8 cellular contexts compared by ENCODE assay signal in genomic region chr15:75452968-75453702, GRCh38. TPM values are rescaled to one million over a fixed set of nuclear protein-coding genes. Genes with fewer than 3 reads are reported as not detected.
DNase-seq lines count a peak whose midpoint lies in the region; ATAC-seq and TF ChIP-seq lines count a peak whose summit lies in the region.

No MANE protein-coding gene starts in this region.

- H3K4me3 ChIP-seq in BE2C (ENCODE audit: low read depth, low read length): peak overlapping the region; percentile 75
- peak overlapping the region; percentile 46 for H3K4me3 ChIP-seq in HL-60 (replicated peaks; ENCODE audit: insufficient read depth, low read length)
- H3K4me3 ChIP-seq in psoas muscle: peak overlapping the region; percentile 96
- peak overlapping the region; percentile 60 to 76 for H3K4me3 ChIP-seq in uterus

- H3K27ac Mint-ChIP-seq in glutamatergic neuron (ENCODE audit: unreplicated experiment): peak overlapping the region; percentile 96

- H3K4me3 Mint-ChIP-seq in glutamatergic neuron (ENCODE audit: unreplicated experiment): peak overlapping the region; percentile 97

- H3K9me3 Mint-ChIP-seq in glutamatergic neuron (ENCODE audit: unreplicated experiment): peaks cover 27% of the 10 kb centered on the region

- H3K4me1 ChIP-seq in BE2C (no peaks in the 10 kb centered on the region), psoas muscle (peaks cover 16% of the 10 kb centered on the region), uterus (peaks cover 6 to 7% of the 10 kb centered on the region in 2 donors)

- peak overlapping the region; percentile 96 for H3K27ac ChIP-seq in HL-60 (replicated peaks)
- H3K27ac ChIP-seq in psoas muscle: peak overlapping the region; percentile 99
- H3K27ac ChIP-seq in uterus: peak overlapping the region; percentile 98 to 99

- ATAC-seq in psoas muscle: peak; percentile 2 to 24 (median 8)
- ATAC-seq in GM21423 (IDR thresholded peaks at IDR 0.05; ENCODE audit: unreplicated experiment): no peak

- H3K36me3 ChIP-seq in BE2C: no peaks in the 10 kb centered on the region
- H3K36me3 ChIP-seq in psoas muscle (ENCODE audit: insufficient read depth in 1 of 2, low read depth in 1 of 2): no peaks in the 10 kb centered on the region
- no peaks in the 10 kb centered on the region for H3K36me3 ChIP-seq in uterus

- H3K27me3 ChIP-seq in BE2C (no peaks in the 10 kb centered on the region), HL-60 (ENCODE audit: insufficient read depth, poor library complexity, severe bottlenecking) (no peaks in the 10 kb centered on the region), psoas muscle (ENCODE audit: insufficient read depth in 3 of 3, low read length in 2 of 3) (no peaks in the 10 kb centered on the region), uterus (no peaks in the 10 kb centered on the region)

- H3K36me3 Mint-ChIP-seq in glutamatergic neuron (ENCODE audit: unreplicated experiment): no peaks in the 10 kb centered on the region

- intact Hi-C loops in psoas muscle (cut with DNase I): no loop called here
- intact Hi-C loops in uterus (cut with DNase I; ENCODE audit: low total_unique reads): no loop called here

- peaks cover 17% of the 10 kb centered on the region for H3K27me3 Mint-ChIP-seq in glutamatergic neuron (ENCODE audit: unreplicated experiment)

- peaks cover 12% of the 10 kb centered on the region for H3K4me1 Mint-ChIP-seq in glutamatergic neuron (ENCODE audit: low read depth, unreplicated experiment)

- TF ChIP-seq POLR2A in uterus (IDR thresholded peaks at IDR 0.05): no peak

- peak; percentile 46 for DNase-seq in BE2C
- peak; percentile 42 to 76 for DNase-seq in HL-60 (ENCODE audit: low read depth in 1 of 2, low spot score in 1 of 2)
- peak; percentile 40 for DNase-seq in RPMI7951 (ENCODE audit: low read depth)
- DNase-seq in activated naive CD4-positive, alpha-beta T cell (lab: John Stamatoyannopoulos, UW): peak; percentile 34 to 43 (median 41)
- DNase-seq in glutamatergic neuron: peak; percentile 59
- DNase-seq in psoas muscle: peak; percentile 73 to 84
- peak; percentile 58 to 66 for DNase-seq in uterus

- H3K9me3 ChIP-seq in BE2C (no peaks in the 10 kb centered on the region), psoas muscle (no peaks in the 10 kb centered on the region), uterus (no peaks in the 10 kb centered on the region)

- 0 out of 2 replicates have a peak, but pooled peaks have one; percentile 19 for TF ChIP-seq CTCF in BE2C (IDR thresholded peaks at IDR 0.05; ENCODE audit: low read depth, low read length)
- peak; percentile 12 for TF ChIP-seq CTCF in HL-60 (IDR thresholded peaks at IDR 0.05; ENCODE audit: insufficient read depth, low read length)
- TF ChIP-seq CTCF in glutamatergic neuron (IDR thresholded peaks at IDR 0.05; ENCODE audit: partially characterized antibody, unreplicated experiment): no peak
- no peak for TF ChIP-seq CTCF in psoas muscle (IDR thresholded peaks at IDR 0.05)
- no peak for TF ChIP-seq CTCF in uterus (IDR thresholded peaks at IDR 0.05)

- 1% methylated on average over 35 of the region's 35 CpGs for WGBS in psoas muscle, 3 donors

RNA-seq across cellular contexts. Expression of gene SIN3A, which starts 1.6 kb away (rescaled TPM):
- polyA plus RNA-seq in BE2C (2012; ENCODE audit: insufficient read depth, insufficient read length, low read depth): 34.3 TPM
- total RNA-seq in RPMI7951 (2014; rRNA removed; shearing (Covaris generic)): 22.8 and 29.7 TPM in 2 replicates
- total RNA-seq in glutamatergic neuron (ENCODE audit: unreplicated experiment): 45.4 TPM
- 10 to 100 TPM; 21.7 to 35.5 (median 29.9) TPM for total RNA-seq in psoas muscle
- 1 to 10 TPM; 7.2 to 8.9 (median 8.8) TPM for polyA plus RNA-seq in psoas muscle
- total RNA-seq in uterus: 100 to 1,000 TPM in 1 of 4 donors, 10 to 100 TPM in 3; 20.3 to 116 (median 55.2) TPM

Comparison
In these comparisons a context has a peak if more than half of its experiments do, and no peak if none do; other contexts are left out.
1. H3K4me3 ChIP-seq: peak in every context shown above with its lines; median percentile 96 in psoas muscle; 75 in BE2C; 68 in uterus; 46 in HL-60.
2. CTCF ChIP-seq: peak in BE2C (single experiment) and HL-60 (single experiment); none in glutamatergic neuron (single experiment), psoas muscle (single experiment) and uterus (0 of 4).
3. Peak in every context shown above with its lines, with median percentiles within 50 percentile points of each other: DNase-seq and H3K27ac ChIP-seq.